In the genomic region with DNA sequence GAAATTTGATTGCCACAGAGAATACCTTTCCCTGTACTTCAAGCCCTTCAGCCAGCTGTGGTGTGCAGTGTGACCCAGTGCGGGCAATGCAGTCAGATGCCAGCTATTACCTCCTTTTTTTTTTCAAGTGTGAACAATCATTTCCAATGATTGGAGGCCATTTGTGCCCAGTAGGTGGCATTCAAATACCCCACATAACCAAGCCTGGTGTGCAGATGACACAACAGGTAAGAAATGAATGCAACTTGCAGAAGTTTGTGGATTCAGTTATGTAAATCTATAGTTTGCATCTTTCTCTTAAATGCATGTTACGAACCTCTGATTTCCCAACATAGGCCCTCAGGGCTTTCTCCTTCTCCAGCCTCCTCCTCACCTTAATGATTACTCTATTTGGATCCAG, we compare ENCODE assay signal across 14 cellular contexts.
DNase-seq lines count a peak whose midpoint lies in the region; TF ChIP-seq lines count a peak whose summit lies in the region.
"Had no signal": no experiment of that assay in that cellular context is flagged by ENCODE, and none has a peak within 500 bp of the region (broad histone marks: within the 10 kb centered on the region; RNA-seq: fewer than 3 reads in every experiment).

No MANE protein-coding gene starts in this region.

- WGBS in adrenal gland, 4 donors = 86 to 100% (median 89%) methylated on average over 1 to 2 of the region's 2 CpGs
- WGBS in spleen, 5 donors = 74 to 84% (median 77%) methylated on average over 2 of the region's 2 CpGs

- H3K4me1 ChIP-seq in adipocyte (ENCODE audit: control insufficient read depth, insufficient read depth, low read length) (peaks cover 6% of the 10 kb centered on the region), adrenal gland (replicated peaks in 1 of 2) (no peaks in the 10 kb centered on the region), spleen (no peaks in the 10 kb centered on the region)

- no peaks in the 10 kb centered on the region for H3K27me3 ChIP-seq in BJ (ENCODE audit: control insufficient read depth, insufficient read depth, low read length)
- H3K27me3 ChIP-seq in adipocyte (replicated peaks; ENCODE audit: control insufficient read depth, insufficient read depth, low read length) = peaks cover 19% of the 10 kb centered on the region
- H3K27me3 ChIP-seq in adrenal gland = no peaks in the 10 kb centered on the region
- H3K27me3 ChIP-seq in spleen (replicated peaks in 1 of 7) = peaks cover 0 to 14% (median 0%) of the 10 kb centered on the region in 7 donors

- CTCF ChIA-PET in BJ (lab: Yijun Ruan, JAX) = interaction anchor here (0.6 to 1.0 kb wide), 4 partner anchors 31 to 473 kb away, joined by 3 to 5 read pairs (median 4); no protein-coding TSS in a partner anchor

- no peak overlapping the region for H3K27ac ChIP-seq in adrenal gland
- no peak overlapping the region for H3K27ac ChIP-seq in spleen

- TF ChIP-seq CTCF in BJ (IDR thresholded peaks at IDR 0.05; ENCODE audit: insufficient read depth, low read depth, low read length) (peak; percentile 19; the same call in 1 of the 2 replicates), adrenal gland (IDR thresholded peaks at IDR 0.05) (peak in 2 of 6 experiments; percentile 10 to 13), spleen (IDR thresholded peaks at IDR 0.05 in 8 of 11, conservative IDR thresholded peaks at IDR 0.05 in 3 of 11) (no peak)

- intact Hi-C loops in adrenal gland (cut with DNase I) (no loop called here), spleen (cut with DNase I; ENCODE audit: low total_unique reads) (no loop called here)

- H3K9me3 ChIP-seq in adipocyte (ENCODE audit: control insufficient read depth, low read length) = no peaks in the 10 kb centered on the region
- H3K9me3 ChIP-seq in adrenal gland (replicated peaks in 1 of 3) = no peaks in the 10 kb centered on the region
- no peaks in the 10 kb centered on the region for H3K9me3 ChIP-seq in spleen

- no peak overlapping the region for H3K9ac ChIP-seq in adipocyte (ENCODE audit: low read length)

- POLR2A ChIA-PET in BJ (lab: Charles Lee) = no interaction called here

- DNase-seq in BJ (ENCODE audit: low read depth) (no peak), HPDE6-E6E7 (ENCODE audit: extremely low spot score) (peak; percentile 11), adipocyte (ENCODE audit: low read depth) (peak; percentile 25), left kidney (ENCODE audit: low read depth, low spot score) (peak; percentile 32), NCI-H1436 treated with DMSO at 0.1 percent for 48 hours (lab: John Stamatoyannopoulos, UW) (no peak), adrenal gland (no peak), spleen (no peak), T-helper 9 cell (no peak)
- DNase-seq: activated CD4-positive, alpha-beta T cell treated with anti-CD3 and anti-CD28 coated beads for 1 hour; activated effector memory CD4-positive, alpha-beta T cell treated with anti-CD3 and anti-CD28 coated beads, Interleukin-2, amount 50 U/mL, for 16 hours; cerebellar nuclear complex; DMS79; KG1 had no signal

- H3K4me3 ChIP-seq in BJ (ENCODE audit: low read depth, low read length) = no peak overlapping the region
- no peak overlapping the region for H3K4me3 ChIP-seq in adipocyte (ENCODE audit: low read length)
- no peak overlapping the region for H3K4me3 ChIP-seq in adrenal gland
- no peak overlapping the region for H3K4me3 ChIP-seq in spleen
- H3K4me3 ChIP-seq: smooth muscle cell had no signal

- H3K36me3 ChIP-seq in BJ (ENCODE audit: control insufficient read depth, insufficient read depth, low read length) (no peaks in the 10 kb centered on the region), adipocyte (ENCODE audit: control insufficient read depth, insufficient read depth, low read length, severe bottlenecking) (no peaks in the 10 kb centered on the region), adrenal gland (replicated peaks in 1 of 2) (no peaks in the 10 kb centered on the region), spleen (no peaks in the 10 kb centered on the region)

- TF ChIP-seq POLR2A in adrenal gland (IDR thresholded peaks at IDR 0.05) (no peak), spleen (IDR thresholded peaks at IDR 0.05) (no peak)

Comparison
In these comparisons a context has a peak if more than half of its experiments do, and no peak if none do; other contexts are left out.
1. DNase-seq: peak in HPDE6-E6E7 (single experiment), adipocyte (single experiment) and left kidney (single experiment); none in BJ (single experiment), NCI-H1436 treated with DMSO at 0.1 percent for 48 hours (single experiment), adrenal gland (0 of 7), spleen (single experiment) and T-helper 9 cell (single experiment).